ENCODE assay signal across 22 cellular contexts in the genomic region with DNA sequence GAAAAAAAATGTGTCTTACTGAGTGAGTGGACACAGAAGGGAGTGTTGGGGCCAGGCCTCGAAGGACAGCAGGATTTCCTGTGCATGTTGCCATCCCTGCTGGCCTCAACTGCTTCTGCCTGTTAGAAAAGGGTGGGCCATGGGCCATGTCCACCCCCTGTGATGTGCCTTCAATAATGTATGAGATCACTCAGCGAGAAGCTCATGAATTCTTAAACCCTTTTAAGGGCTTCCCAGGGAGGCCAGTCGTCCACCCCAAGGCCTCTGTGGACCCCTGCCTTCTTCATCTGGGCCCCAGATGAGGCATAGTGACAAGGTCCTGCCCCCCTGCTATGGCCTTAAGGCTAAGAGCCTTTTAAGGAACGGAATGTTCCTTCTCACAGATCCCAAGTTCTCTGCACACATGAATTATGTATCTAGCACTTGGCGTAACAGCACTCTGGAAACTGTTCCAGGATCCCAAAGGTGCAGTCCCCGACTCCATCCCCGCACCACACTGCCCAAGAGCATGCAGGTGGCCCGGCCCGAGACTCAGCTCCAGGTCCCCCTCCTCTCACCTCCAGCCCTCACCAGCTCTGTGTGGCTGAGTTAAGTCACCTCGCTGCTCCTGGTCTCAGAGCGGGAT. TPM values are rescaled to one million over a fixed set of nuclear protein-coding genes. Genes with fewer than 3 reads are reported as not detected.
"Had no signal": no experiment of that assay in that cellular context is flagged by ENCODE, and none has a peak within 500 bp of the region (broad histone marks: within the 10 kb centered on the region; RNA-seq: fewer than 3 reads in every experiment).

No MANE protein-coding gene starts in this region.

- H3K4me2 ChIP-seq: SK-N-SH had no signal

- H3K27me3 ChIP-seq: ascending aorta, brain microvascular endothelial cell, pancreas, right atrium auricular region had no signal

- H3K36me3 ChIP-seq: ascending aorta, brain microvascular endothelial cell, heart left ventricle, pancreas, prostate gland, right atrium auricular region, thoracic aorta had no signal

- DNase-seq: activated CD4-positive, alpha-beta memory T cell treated with anti-CD3 and anti-CD28 coated beads for 36 hours; activated CD4-positive, alpha-beta T cell treated with anti-CD3 and anti-CD28 coated beads for 4 hours; activated CD8-positive, alpha-beta memory T cell treated with anti-CD3 and anti-CD28 coated beads, Interleukin-2, amount 50 U/mL, for 4 hours; activated gamma-delta T cell; activated naive CD4-positive, alpha-beta T cell treated with anti-CD3 and anti-CD28 coated beads, Interleukin-2, amount 10 ng/mL, durations not matched to agents 7 days and 5 days; activated naive CD8-positive, alpha-beta T cell treated with anti-CD3 and anti-CD28 coated beads, Interleukin-2, amount 10 ng/mL, durations not matched to agents 7 days and 5 days; activated T-cell treated with anti-CD3 and anti-CD28 coated beads, Interleukin-2, amount 50 U/mL, for 1 hour; brain microvascular endothelial cell; cortex of kidney; heart left ventricle; mucosa of descending colon; pancreas; SK-N-SH; stimulated activated naive CD8-positive, alpha-beta T cell treated with anti-CD3 and anti-CD28 coated beads, Interleukin-15, Interleukin-2, amounts not matched to agents 100 U/mL and 50 U/mL, for 24 hours; SW 1271; T-helper 9 cell had no signal

- H3K9me3 ChIP-seq: ascending aorta, heart left ventricle, mucosa of descending colon, pancreas, prostate gland, right atrium auricular region, SK-N-SH, thoracic aorta had no signal

- H3K4me1 ChIP-seq: ascending aorta, heart left ventricle, pancreas, prostate gland, right atrium auricular region had no signal

- H3K9ac ChIP-seq: SK-N-SH had no signal

- H3K27ac ChIP-seq: ascending aorta, brain microvascular endothelial cell, heart left ventricle, pancreas, prostate gland, right atrium auricular region, thoracic aorta, VCaP had no signal

- H3K4me3 ChIP-seq: ascending aorta, heart left ventricle, mucosa of descending colon, pancreas, prostate gland, right atrium auricular region, thoracic aorta had no signal

- ATAC-seq: heart left ventricle; mucosa of descending colon; pancreas; stimulated activated naive CD8-positive, alpha-beta T cell treated with anti-CD3 and anti-CD28 coated beads, Interleukin-15, Interleukin-2, amounts not matched to agents 100 U/mL and 50 U/mL, for 24 hours had no signal

RNA-seq across cellular contexts. Expression of a gene that starts 8.9 kb away (rescaled TPM):
- total RNA-seq: natural killer cell treated with Interleukin-12 subunit alpha and Interleukin-12 subunit beta and Interleukin-15 and Interleukin-18, amount 100 ng/mL, for 72 hours had no signal
